In genomic region chr15:80660114-80660513, GRCh38 we compare ENCODE assay signal across 1 cellular context.
A peak's percentile ranks its signal among the peaks of the same experiment; 100 is the strongest.
TF ChIP-seq lines count a peak whose summit lies in the region.

No MANE protein-coding gene starts in this region.

TF ChIP-seq in HepG2, 621 proteins besides CTCF, POLR2A, EP300 and RAD21 (continued from another document):
- TF ChIP-seq ARID4A (CRISPR knock-in tag; IDR thresholded peaks at IDR 0.05; ENCODE audit: borderline replicate concordance) (no peak), WIZ (CRISPR knock-in tag; IDR thresholded peaks at IDR 0.05) (no peak), STAG1 (CRISPR knock-in tag; IDR thresholded peaks at IDR 0.05) (peak; percentile 78), HES4 (CRISPR knock-in tag; IDR thresholded peaks at IDR 0.05; ENCODE audit: borderline replicate concordance) (no peak), FOXM1 (CRISPR knock-in tag; IDR thresholded peaks at IDR 0.05) (no peak), TEAD3 (CRISPR knock-in tag; optimal IDR thresholded peaks at IDR 0.05; ENCODE audit: borderline replicate concordance) (peak; percentile 53), ZMAT5 (CRISPR knock-in tag; IDR thresholded peaks at IDR 0.05; ENCODE audit: borderline replicate concordance, low read depth) (no peak), ZNF329 (CRISPR knock-in tag; IDR thresholded peaks at IDR 0.05; ENCODE audit: low read depth) (no peak), GMEB2 (CRISPR knock-in tag; IDR thresholded peaks at IDR 0.05; ENCODE audit: low read depth) (no peak), RARA (CRISPR knock-in tag; IDR thresholded peaks at IDR 0.05) (no peak), SMC3 (IDR thresholded peaks at IDR 0.05; ENCODE audit: low read length) (peak; percentile 88), DMAP1 (CRISPR knock-in tag; IDR thresholded peaks at IDR 0.05) (no peak), MAFF (IDR thresholded peaks at IDR 0.05; ENCODE audit: low read depth, low read length) (no peak), ZNF558 (CRISPR knock-in tag; IDR thresholded peaks at IDR 0.05; ENCODE audit: borderline replicate concordance) (no peak)
- TF ChIP-seq, protein P1, sequence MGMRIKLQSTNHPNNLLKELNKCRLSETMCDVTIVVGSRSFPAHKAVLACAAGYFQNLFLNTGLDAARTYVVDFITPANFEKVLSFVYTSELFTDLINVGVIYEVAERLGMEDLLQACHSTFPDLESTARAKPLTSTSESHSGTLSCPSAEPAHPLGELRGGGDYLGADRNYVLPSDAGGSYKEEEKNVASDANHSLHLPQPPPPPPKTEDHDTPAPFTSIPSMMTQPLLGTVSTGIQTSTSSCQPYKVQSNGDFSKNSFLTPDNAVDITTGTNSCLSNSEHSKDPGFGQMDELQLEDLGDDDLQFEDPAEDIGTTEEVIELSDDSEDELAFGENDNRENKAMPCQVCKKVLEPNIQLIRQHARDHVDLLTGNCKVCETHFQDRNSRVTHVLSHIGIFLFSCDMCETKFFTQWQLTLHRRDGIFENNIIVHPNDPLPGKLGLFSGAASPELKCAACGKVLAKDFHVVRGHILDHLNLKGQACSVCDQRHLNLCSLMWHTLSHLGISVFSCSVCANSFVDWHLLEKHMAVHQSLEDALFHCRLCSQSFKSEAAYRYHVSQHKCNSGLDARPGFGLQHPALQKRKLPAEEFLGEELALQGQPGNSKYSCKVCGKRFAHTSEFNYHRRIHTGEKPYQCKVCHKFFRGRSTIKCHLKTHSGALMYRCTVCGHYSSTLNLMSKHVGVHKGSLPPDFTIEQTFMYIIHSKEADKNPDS (CRISPR knock-in tag; IDR thresholded peaks at IDR 0.05) = no peak
